8 cellular contexts compared by ENCODE assay signal in genomic region chr7:32131091-32131490, GRCh38.
"Had no signal": no experiment of that assay in that cellular context is flagged by ENCODE, and none has a peak within 500 bp of the region (broad histone marks: within the 10 kb centered on the region; RNA-seq: fewer than 3 reads in every experiment).

No MANE protein-coding gene starts in this region.

- DNase-seq: H7, HFFc6, KG1 had no signal

- H3K36me3 ChIP-seq: HAP-1 had no signal

- H3K4me2 ChIP-seq: GM23338 had no signal

- H2AFZ ChIP-seq: GM23338 had no signal

- H3K4me3 ChIP-seq: GM23338, HAP-1 had no signal

- H3K9me3 ChIP-seq: HAP-1 had no signal

- FAIRE-seq: H1 had no signal

- ATAC-seq: GM23338, HCT116 had no signal

- H3K27ac ChIP-seq: HL-60 had no signal

- H3K4me1 ChIP-seq: HAP-1 had no signal
